Comparison of ENCODE assay signal across 33 cellular contexts in genomic region chr2:124670187-124670586, GRCh38.
"Had no signal": no experiment of that assay in that cellular context is flagged by ENCODE, and none has a peak within 500 bp of the region (broad histone marks: within the 10 kb centered on the region; RNA-seq: fewer than 3 reads in every experiment).

No MANE protein-coding gene starts in this region.

- ATAC-seq: activated naive CD4-positive, alpha-beta T cell treated with anti-CD3 and anti-CD28 coated beads, Interleukin-2, amount 50 U/mL, for 72 hours; activated naive CD8-positive, alpha-beta T cell treated with anti-CD3 and anti-CD28 coated beads, Interleukin-2, amount 50 U/mL, for 24 hours; activated T-cell treated with anti-CD3 and anti-CD28 coated beads, Interleukin-2, amount 50 U/mL, for 4 hours; activated T-cell treated with anti-CD3 and anti-CD28 coated beads, Interleukin-2, amount 50 U/mL, for 72 hours; activated T-helper 17 cell treated with anti-CD3 and anti-CD28 coated beads, Interleukin-2, amount 50 U/mL, for 72 hours; body of pancreas had no signal

- FAIRE-seq: astrocyte, bronchial epithelial cell, colon had no signal

- H3K27ac ChIP-seq: adrenal gland, ascending aorta, body of pancreas, brain microvascular endothelial cell, breast epithelium, cardiac muscle cell had no signal

- H3K4me3 ChIP-seq: adrenal gland, ascending aorta, body of pancreas, breast epithelium, cardiac muscle cell had no signal

- H3K36me3 ChIP-seq: adrenal gland, ascending aorta, brain microvascular endothelial cell, breast epithelium, cardiac muscle cell had no signal

- H3K9me3 ChIP-seq: adrenal gland, ascending aorta, body of pancreas, breast epithelium had no signal

- H3K27me3 ChIP-seq: adrenal gland, ascending aorta, body of pancreas, brain microvascular endothelial cell, breast epithelium, cardiac muscle cell had no signal

- DNase-seq: activated effector memory CD4-positive, alpha-beta T cell treated with anti-CD3 and anti-CD28 coated beads, Interleukin-2, amount 50 U/mL, for 16 hours; activated effector memory CD4-positive, alpha-beta T cell treated with Interleukin-2 at 50 U/mL for 16 hours; activated gamma-delta T cell; activated gamma-delta T cell treated with Interleukin-2 at 50 U/mL for 16 hours; activated naive CD4-positive, alpha-beta T cell; activated naive CD4-positive, alpha-beta T cell treated with anti-CD3 and anti-CD28 coated beads for 36 hours; activated naive CD4-positive, alpha-beta T cell treated with anti-CD3 and anti-CD28 coated beads, Interleukin-2, amount 10 ng/mL, durations not matched to agents 7 days and 5 days; activated naive CD4-positive, alpha-beta T cell treated with anti-CD3 and anti-CD28 coated beads, Interleukin-2, amount 50 U/mL, for 16 hours; activated naive CD4-positive, alpha-beta T cell treated with Interleukin-2 at 50 U/mL for 16 hours; activated naive CD8-positive, alpha-beta T cell treated with anti-CD3 and anti-CD28 coated beads for 36 hours; activated naive CD8-positive, alpha-beta T cell treated with anti-CD3 and anti-CD28 coated beads, Interleukin-2, amount 10 ng/mL, durations not matched to agents 7 days and 5 days; activated naive CD8-positive, alpha-beta T cell treated with anti-CD3 and anti-CD28 coated beads, Interleukin-2, amount 50 U/mL, for 24 hours; activated T-cell treated with anti-CD3 and anti-CD28 coated beads, Interleukin-2, amount 50 U/mL, for 4 hours; activated T-cell treated with anti-CD3 and anti-CD28 coated beads, Interleukin-2, amount 50 U/mL, for 48 hours; activated T-cell treated with anti-CD3 and anti-CD28 coated beads, Interleukin-2, amount 50 U/mL, for 72 hours; adrenal gland; amniotic stem cell; amygdala; anterior cingulate cortex; aorta; body of pancreas; brain microvascular endothelial cell; caudate nucleus; central memory CD4-positive, alpha-beta T cell; cerebellar nuclear complex had no signal

- H3K4me1 ChIP-seq: adrenal gland, ascending aorta, body of pancreas, breast epithelium had no signal
